23 cellular contexts compared by ENCODE assay signal in genomic region chr15:86044981-86045380, GRCh38. TPM values are rescaled to one million over a fixed set of nuclear protein-coding genes. Genes with fewer than 3 reads are reported as not detected.
DNase-seq lines count a peak whose midpoint lies in the region; ATAC-seq and TF ChIP-seq lines count a peak whose summit lies in the region.
"Had no signal": no experiment of that assay in that cellular context is flagged by ENCODE, and none has a peak within 500 bp of the region (broad histone marks: within the 10 kb centered on the region; RNA-seq: fewer than 3 reads in every experiment).

No MANE protein-coding gene starts in this region.

- H3K9ac ChIP-seq in Karpas-422 (ENCODE audit: low read length), result no peak overlapping the region
- no peak overlapping the region for H3K9ac ChIP-seq in mesendoderm (ENCODE audit: low read length)

- H2AK5ac ChIP-seq in mesendoderm (ENCODE audit: low read length), result no peak overlapping the region

- no peak overlapping the region for H2AFZ ChIP-seq in Karpas-422 (ENCODE audit: low read length)

- no peak overlapping the region for H2BK120ac ChIP-seq in mesendoderm (ENCODE audit: low read depth, low read length)

- H3K4me3 ChIP-seq in GM12875 (ENCODE audit: low read depth, low read length) (no peak overlapping the region), Karpas-422 (ENCODE audit: low read length) (no peak overlapping the region), RWPE2 (ENCODE audit: severe bottlenecking) (no peak overlapping the region), mesendoderm (ENCODE audit: low read length) (no peak overlapping the region)
- H3K4me3 ChIP-seq: esophagus squamous epithelium, GM12878 had no signal

- no peak overlapping the region for H4K5ac ChIP-seq in mesendoderm (ENCODE audit: low read length)

- WGBS in mesendoderm (ENCODE audit: extremely low coverage, insufficient coverage, low lambda C conversion rate), result no CpG with 5 or more reads among the region's 1 CpG

- H3K4me1 ChIP-seq in Karpas-422 (ENCODE audit: low read length), result no peaks in the 10 kb centered on the region
- no peaks in the 10 kb centered on the region for H3K4me1 ChIP-seq in RWPE2 (ENCODE audit: insufficient read depth, poor library complexity, severe bottlenecking)
- no peaks in the 10 kb centered on the region for H3K4me1 ChIP-seq in mesendoderm (ENCODE audit: control insufficient read depth, low read depth, low read length)
- H3K4me1 ChIP-seq: esophagus squamous epithelium had no signal

- DNase-seq in Karpas-422 (peak; percentile 43), RWPE2 (ENCODE audit: low spot score) (no peak), mesendoderm (peak; percentile 14), NCI-H446 treated with DMSO at 0.1 percent for 48 hours (lab: John Stamatoyannopoulos, UW) (no peak)
- no peak for DNase-seq in activated CD4-positive, alpha-beta T cell treated with anti-CD3 and anti-CD28 coated beads for 1 hour
- DNase-seq: activated CD4-positive, alpha-beta T cell treated with anti-CD3 and anti-CD28 coated beads, Interleukin-2, amount 10 ng/mL, durations not matched to agents 7 days and 5 days; AML-193; amygdala; caudate nucleus; effector CD4-positive, alpha-beta T cell; esophagus squamous epithelium; NCI-H1105; NCI-H2107; nucleus accumbens; stimulated activated CD4-positive, alpha-beta T cell treated with anti-CD3 and anti-CD28 coated beads, Interleukin-12 subunit alpha, Interleukin-12 subunit beta, amount 100 ng/mL, for 4 hours; stimulated activated CD8-positive, alpha-beta memory T cell treated with anti-CD3 and anti-CD28 coated beads, Interleukin-4, amount 100 ng/mL, for 48 hours had no signal

- H3K4me2 ChIP-seq in Karpas-422 (ENCODE audit: low read depth, low read length, poor library complexity, severe bottlenecking), result no peak overlapping the region
- H3K4me2 ChIP-seq in mesendoderm (ENCODE audit: low read length), result no peak overlapping the region

- H2BK5ac ChIP-seq in mesendoderm (ENCODE audit: low read length), result no peak overlapping the region

- H3K23ac ChIP-seq in mesendoderm (ENCODE audit: low read length), result no peak overlapping the region

- H2BK15ac ChIP-seq in mesendoderm (replicated peaks; ENCODE audit: low read depth), result no peak overlapping the region

- no peaks in the 10 kb centered on the region for H3K9me3 ChIP-seq in Karpas-422 (ENCODE audit: low read length)
- H3K9me3 ChIP-seq in RWPE2 (ENCODE audit: severe bottlenecking), result no peaks in the 10 kb centered on the region
- H3K9me3 ChIP-seq: esophagus squamous epithelium had no signal

- no peaks in the 10 kb centered on the region for H4K20me1 ChIP-seq in Karpas-422 (ENCODE audit: insufficient read depth, low read depth, low read length)

- no peaks in the 10 kb centered on the region for H3K27me3 ChIP-seq in Karpas-422 (ENCODE audit: low read length)
- peaks cover 13% of the 10 kb centered on the region for H3K27me3 ChIP-seq in RWPE2 (ENCODE audit: insufficient read depth, poor library complexity, severe bottlenecking)
- no peaks in the 10 kb centered on the region for H3K27me3 ChIP-seq in mesendoderm (ENCODE audit: insufficient read depth, low read length, poor library complexity)

- H3K27ac ChIP-seq in Karpas-422 (ENCODE audit: low read length) (no peak overlapping the region), RWPE2 (ENCODE audit: poor library complexity, severe bottlenecking) (no peak overlapping the region), mesendoderm (ENCODE audit: low read depth, low read length) (no peak overlapping the region)
- H3K27ac ChIP-seq: esophagus squamous epithelium had no signal

- H3K79me1 ChIP-seq in mesendoderm (ENCODE audit: low read length), result no peaks in the 10 kb centered on the region

- H3K18ac ChIP-seq in mesendoderm (ENCODE audit: low read length), result no peak overlapping the region

- no peaks in the 10 kb centered on the region for H3K79me2 ChIP-seq in Karpas-422 (ENCODE audit: low read length)
- H3K79me2 ChIP-seq in mesendoderm (ENCODE audit: control insufficient read depth, insufficient read depth, low read length), result no peaks in the 10 kb centered on the region

- TF ChIP-seq CTCF in GM12875 (IDR thresholded peaks at IDR 0.05; ENCODE audit: borderline replicate concordance, insufficient read depth, low read depth, low read length) (0 out of 2 replicates have a peak, but pooled peaks have one; percentile 7), RWPE2 (IDR thresholded peaks at IDR 0.05; ENCODE audit: poor library complexity, severe bottlenecking) (no peak)

- H3K36me3 ChIP-seq in Karpas-422 (ENCODE audit: insufficient read depth, low read length) (no peaks in the 10 kb centered on the region), RWPE2 (ENCODE audit: low read depth) (no peaks in the 10 kb centered on the region), mesendoderm (ENCODE audit: control insufficient read depth, insufficient read depth, low read length) (no peaks in the 10 kb centered on the region)
- H3K36me3 ChIP-seq: esophagus squamous epithelium had no signal

- ATAC-seq in RWPE2 (ENCODE audit: low read depth) (peak; percentile 31; the same call in 1 of the 3 replicates), GM21390 (IDR thresholded peaks at IDR 0.05; ENCODE audit: unreplicated experiment) (no peak), HG03108 (IDR thresholded peaks at IDR 0.05; ENCODE audit: unreplicated experiment) (no peak)
- ATAC-seq: GM12878, HCT116 had no signal

- H3K4ac ChIP-seq in mesendoderm (ENCODE audit: low read depth, low read length), result no peak overlapping the region

- no peak overlapping the region for H3K56ac ChIP-seq in mesendoderm (ENCODE audit: low read length)

- H4K8ac ChIP-seq in mesendoderm (ENCODE audit: low read depth, low read length), result no peak overlapping the region

- no peaks in the 10 kb centered on the region for H3K9me2 ChIP-seq in Karpas-422 (replicated peaks; ENCODE audit: insufficient read depth, low read length)

RNA-seq across cellular contexts. Expression of gene AGBL1, which starts 34.7 kb away (rescaled TPM):
- total RNA-seq in Karpas-422 (2014; rRNA removed; shearing (Covaris generic); ENCODE audit: low replicate concordance), result not detected in 2 replicates
- not detected for polyA plus RNA-seq in mesendoderm (2013, experiment 1 of 2)
- under 0.01 TPM for polyA plus RNA-seq in mesendoderm (2013, experiment 2 of 2)
- total RNA-seq: activated CD4-positive, alpha-beta T cell treated with anti-CD3 and anti-CD28 coated beads, Interleukin-2, amount 10 ng/mL, durations not matched to agents 7 days and 5 days; glomerular endothelial cell; GM12878; ureter had no signal
- polyA plus RNA-seq: GM12878 had no signal

Comparison
In these comparisons a context has a peak if more than half of its experiments do, and no peak if none do; other contexts are left out.
1. DNase-seq: peak in Karpas-422 (single experiment) and mesendoderm (single experiment); none in RWPE2 (single experiment), NCI-H446 treated with DMSO at 0.1 percent for 48 hours (single experiment) and activated CD4-positive, alpha-beta T cell treated with anti-CD3 and anti-CD28 coated beads for 1 hour (single experiment).